Comparison of ENCODE assay signal across 8 cellular contexts in the genomic region with DNA sequence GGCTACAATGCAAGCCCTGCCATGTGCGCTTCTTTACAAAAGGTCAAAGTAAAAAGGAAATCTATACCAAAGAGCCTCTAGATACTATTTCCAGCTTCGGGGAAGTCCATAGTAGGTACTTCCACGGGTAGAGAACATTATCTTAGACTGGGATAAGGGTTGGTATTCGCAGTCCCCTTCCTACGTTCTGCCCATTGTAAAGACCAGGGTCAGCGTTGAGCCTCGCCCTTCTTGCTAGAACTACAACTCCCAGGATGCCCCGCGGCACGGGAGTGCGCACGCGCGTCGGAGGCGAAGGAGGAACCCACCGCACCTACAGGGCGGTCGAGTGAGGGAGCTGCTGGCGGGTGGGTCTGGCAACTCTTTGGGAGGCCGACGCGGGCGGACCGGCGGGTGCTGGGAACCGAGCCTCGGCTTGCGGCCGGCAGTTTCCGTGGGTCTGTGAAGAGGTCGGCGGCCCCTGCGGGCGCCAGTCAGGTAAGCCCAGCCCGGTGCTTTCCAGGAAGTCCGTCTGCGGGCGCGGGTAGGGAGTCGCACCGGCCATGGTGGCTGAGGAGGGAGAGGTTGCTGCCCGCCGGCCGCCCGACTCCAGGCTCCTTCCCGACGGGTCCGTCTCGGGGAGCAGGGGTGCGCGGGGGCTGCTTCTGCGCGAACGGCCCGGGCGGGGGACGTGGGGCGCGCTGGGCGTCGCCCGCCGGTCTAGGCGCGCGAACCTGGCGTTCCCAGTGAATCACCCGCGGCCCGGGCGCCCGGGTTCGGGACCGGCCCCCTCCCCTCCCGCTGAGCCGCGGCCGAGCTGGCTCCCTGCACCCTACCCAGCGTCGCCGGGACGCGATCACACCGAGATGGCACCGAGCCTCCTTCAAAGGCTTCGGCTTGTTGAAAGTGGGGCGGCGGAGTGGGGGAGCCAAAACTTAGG. TPM values are rescaled to one million over a fixed set of nuclear protein-coding genes. Genes with fewer than 3 reads are reported as not detected.
DNase-seq lines count a peak whose midpoint lies in the region; ATAC-seq, FAIRE-seq and TF ChIP-seq lines count a peak whose summit lies in the region.

Gene TMOD3, plus strand, starts transcription at position 294 of the 919 bp plus-strand sequence. CDS start 33,232 bp downstream, outside the sequence.

- peaks cover 53% of the 10 kb centered on the region for H3K4me1 ChIP-seq in keratinocyte (ENCODE audit: control insufficient read depth, extremely low read depth, insufficient read depth, low read length)

- H3K9me3 ChIP-seq in keratinocyte (ENCODE audit: control insufficient read depth, low read depth, low read length) = no peaks in the 10 kb centered on the region

- peak; percentile 20 for FAIRE-seq in keratinocyte (lab: Jason Lieb, UNC)

- peak within 1 kb of the TSS; percentile 94 for H3K9ac ChIP-seq in keratinocyte (ENCODE audit: control insufficient read depth, extremely low read depth, insufficient read depth, low read length)

- peaks cover 13% of the 10 kb centered on the region for H4K20me1 ChIP-seq in keratinocyte (ENCODE audit: control insufficient read depth, extremely low read depth, insufficient read depth, low read length)

- DNase-seq in AG08395 (ENCODE audit: low spot score) (peak; percentile 98), NCI-H345 (lab: John Stamatoyannopoulos, UW) (peak; percentile 87), cerebellum (ENCODE audit: low spot score) (peak; percentile 96), keratinocyte (ENCODE audit: low read depth, low spot score) (peak; percentile 84)
- DNase-seq in activated CD4-positive, alpha-beta T cell treated with anti-CD3 and anti-CD28 coated beads for 1 hour = peak; percentile 86
- DNase-seq in stimulated activated CD4-positive, alpha-beta T cell treated with anti-CD3 and anti-CD28 coated beads, Interleukin-12 subunit alpha, Interleukin-12 subunit beta, amount 100 ng/mL, for 48 hours (ENCODE audit: low read depth in 2 of 3, low spot score in 1 of 3) = peak; percentile 83 to 91 (median 86)

- H3K4me3 ChIP-seq in keratinocyte (ENCODE audit: control insufficient read depth in 2 of 3, extremely low read depth in 1 of 3, insufficient read depth in 2 of 3, low read depth in 1 of 3, low read length in 3 of 3) = peak within 1 kb of the TSS; percentile 68 to 95 (median 94)

- H3K4me2 ChIP-seq in keratinocyte (ENCODE audit: control insufficient read depth, extremely low read depth, insufficient read depth, low read depth, low read length) = peak within 1 kb of the TSS; percentile 87

- H3K27ac ChIP-seq in keratinocyte (ENCODE audit: control insufficient read depth, insufficient read depth, low read length) = peak within 1 kb of the TSS; percentile 98

- peak in 1 of 3 experiments; percentile 13 for TF ChIP-seq CTCF in keratinocyte (optimal IDR thresholded peaks at IDR 0.05 in 1 of 3, IDR thresholded peaks at IDR 0.05 in 1 of 3, conservative IDR thresholded peaks at IDR 0.05 in 1 of 3; ENCODE audit: extremely low read depth in 1 of 3, insufficient read depth in 2 of 3, low read length in 3 of 3)

- dilution Hi-C loops in keratinocyte (cut with MboI; ENCODE audit: extremely low pct_ligation_motif_present, low sequenced_read_pairs) = no loop called here

- peaks cover 2 to 3% of the 10 kb centered on the region in 2 experiments for H3K36me3 ChIP-seq in keratinocyte (ENCODE audit: control insufficient read depth in 2 of 2, extremely low read depth in 1 of 2, insufficient read depth in 2 of 2, low read length in 2 of 2)

- no peaks in the 10 kb centered on the region for H3K27me3 ChIP-seq in keratinocyte (ENCODE audit: control insufficient read depth, extremely low read depth, insufficient read depth, low read length)

- no peaks in the 10 kb centered on the region for H3K9me1 ChIP-seq in keratinocyte (ENCODE audit: control insufficient read depth, extremely low read depth, insufficient read depth, low read length)

- peak within 1 kb of the TSS; percentile 55 for H2AFZ ChIP-seq in keratinocyte (ENCODE audit: control insufficient read depth, low read length)

- H3K79me2 ChIP-seq in keratinocyte (ENCODE audit: control insufficient read depth, insufficient read depth, low read length) = peaks cover 51% of the 10 kb centered on the region

- ATAC-seq in GM18907 (IDR thresholded peaks at IDR 0.05; ENCODE audit: unreplicated experiment) (peak; percentile 89), HG03139 (IDR thresholded peaks at IDR 0.05; ENCODE audit: unreplicated experiment) (peak; percentile 78)

RNA-seq across cellular contexts. Expression of gene TMOD3, which starts in this region (rescaled TPM):
- 33.5 TPM for total RNA-seq in cerebellum
- polyA plus RNA-seq in keratinocyte = 48.4 to 100 TPM (median 50.2 TPM) in 3 replicates
- 249 TPM for polyA plus RNA-seq in keratinocyte (2011; ENCODE audit: low read depth)
- 50.3 and 97.3 TPM in 2 replicates for polyA plus RNA-seq in keratinocyte (2011; cell fraction: cytosol; rRNA removed)
- 66.1 and 71.0 TPM in 2 replicates for polyA plus RNA-seq in keratinocyte (2011; cell fraction: nucleus; rRNA removed)
- polyA plus RNA-seq in keratinocyte (2012; ENCODE audit: low replicate concordance) = 59.4 and 66.5 TPM in 2 replicates
- 20.2 to 107 TPM (median 32.1 TPM) in 3 replicates for polyA minus RNA-seq in keratinocyte
- 36.8 TPM for polyA minus RNA-seq in keratinocyte (2011; cell fraction: cytosol; rRNA and poly(A)+ RNA removed)
- polyA minus RNA-seq in keratinocyte (2011; cell fraction: nucleus; rRNA and poly(A)+ RNA removed) = 46.0 and 118 TPM in 2 replicates

Comparison
In these comparisons a context has a peak if more than half of its experiments do, and no peak if none do; other contexts are left out.
1. Peak in every context shown above with its lines: DNase-seq, ATAC-seq, H3K4me3 ChIP-seq and H3K27ac ChIP-seq.